8 cellular contexts compared by ENCODE assay signal in the genomic region with DNA sequence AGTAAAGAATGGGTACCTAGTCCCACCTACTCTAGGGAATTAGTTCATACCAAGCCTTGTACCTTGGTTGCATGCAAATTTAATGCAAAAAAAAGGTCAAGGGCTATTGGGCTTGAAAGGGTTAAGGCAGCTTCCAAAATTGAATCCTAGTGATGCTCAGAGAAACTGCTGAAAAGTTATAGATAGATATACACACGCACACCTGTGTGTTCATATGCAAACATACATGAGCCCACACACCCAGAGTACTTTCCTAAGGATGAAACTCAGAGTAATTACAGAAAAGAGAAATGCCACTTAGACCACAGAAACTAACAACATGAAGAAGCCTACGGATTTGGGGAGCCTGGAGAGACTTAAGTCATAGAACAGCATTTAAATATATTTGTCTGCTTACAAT. TPM values are rescaled to one million over a fixed set of nuclear protein-coding genes. Genes with fewer than 3 reads are reported as not detected.
DNase-seq lines count a peak whose midpoint lies in the region; ATAC-seq and TF ChIP-seq lines count a peak whose summit lies in the region.

No MANE protein-coding gene starts in this region.

- TF ChIP-seq POLR2A in thyroid gland (IDR thresholded peaks at IDR 0.05): no peak

- H3K27ac ChIP-seq in iPS-18a (ENCODE audit: low read length) (no peak overlapping the region), thyroid gland (peak overlapping the region in 2 of 3 donors; percentile 96)

- TF ChIP-seq CTCF in thyroid gland (IDR thresholded peaks at IDR 0.05): no peak

- 25 to 50% methylated on average over 2 of the region's 2 CpGs for WGBS in thyroid gland, 2 donors

- H3K4me1 ChIP-seq in iPS-18a (ENCODE audit: control insufficient read depth, low read depth, low read length) (peaks cover 19% of the 10 kb centered on the region), thyroid gland (peaks cover 8 to 14% of the 10 kb centered on the region in 2 donors)

- peak; percentile 26 for DNase-seq in activated CD4-positive, alpha-beta T cell treated with anti-CD3 and anti-CD28 coated beads for 48 hours
- DNase-seq in activated CD4-positive, alpha-beta T cell treated with anti-CD3 and anti-CD28 coated beads, Interleukin-2, amount 50 U/mL, for 4 hours: no peak
- DNase-seq in RPMI8226 (peak; percentile 20), thyroid gland (no peak)
- DNase-seq in activated CD8-positive, alpha-beta memory T cell treated with anti-CD3 and anti-CD28 coated beads, Interleukin-2, amount 50 U/mL, for 4 hours: no peak

- no peaks in the 10 kb centered on the region for H3K36me3 ChIP-seq in iPS-18a (ENCODE audit: control insufficient read depth, low read depth, low read length)
- no peaks in the 10 kb centered on the region for H3K36me3 ChIP-seq in thyroid gland

- ATAC-seq in HG02852 (IDR thresholded peaks at IDR 0.05; ENCODE audit: unreplicated experiment): peak; percentile 38
- ATAC-seq in HG03108 (IDR thresholded peaks at IDR 0.05; ENCODE audit: unreplicated experiment): no peak

- H3K9me3 ChIP-seq in iPS-18a (ENCODE audit: control insufficient read depth, low read depth, low read length) (no peaks in the 10 kb centered on the region), thyroid gland (no peaks in the 10 kb centered on the region)

- H3K27me3 ChIP-seq in iPS-18a (ENCODE audit: control insufficient read depth, insufficient read depth, low read length) (no peaks in the 10 kb centered on the region), thyroid gland (no peaks in the 10 kb centered on the region)

- peak overlapping the region; percentile 93 for H3K9ac ChIP-seq in iPS-18a (ENCODE audit: low read length)

- H3K4me3 ChIP-seq in iPS-18a (ENCODE audit: low read length): peak overlapping the region; percentile 86
- H3K4me3 ChIP-seq in thyroid gland (replicated peaks in 1 of 3): no peak overlapping the region

- intact Hi-C loops in thyroid gland (cut with DNase I): no loop called here

RNA-seq across cellular contexts. Expression of gene SLC25A13, which starts 1.5 kb away (rescaled TPM):
- total RNA-seq in thyroid gland: 10 to 100 TPM; 22.7 to 36.1 (median 30.2) TPM

Comparison
In these comparisons a context has a peak if more than half of its experiments do, and no peak if none do; other contexts are left out.
1. DNase-seq: peak in activated CD4-positive, alpha-beta T cell treated with anti-CD3 and anti-CD28 coated beads for 48 hours (single experiment) and RPMI8226 (single experiment); none in activated CD4-positive, alpha-beta T cell treated with anti-CD3 and anti-CD28 coated beads, Interleukin-2, amount 50 U/mL, for 4 hours (0 of 2), thyroid gland (0 of 2) and activated CD8-positive, alpha-beta memory T cell treated with anti-CD3 and anti-CD28 coated beads, Interleukin-2, amount 50 U/mL, for 4 hours (single experiment).